In genomic region chr5:44932922-44933585, GRCh38 we compare ENCODE assay signal across 13 cellular contexts.
A peak's percentile ranks its signal among the peaks of the same experiment; 100 is the strongest.
DNase-seq lines count a peak whose midpoint lies in the region; ATAC-seq lines count a peak whose summit lies in the region.
"Had no signal": no experiment of that assay in that cellular context is flagged by ENCODE, and none has a peak within 500 bp of the region (broad histone marks: within the 10 kb centered on the region; RNA-seq: fewer than 3 reads in every experiment).

No MANE protein-coding gene starts in this region.

- peaks cover 7% of the 10 kb centered on the region in 2 donors for H3K9me3 Mint-ChIP-seq in effector memory CD8-positive, alpha-beta T cell
- no peaks in the 10 kb centered on the region for H3K9me3 Mint-ChIP-seq in T-helper 2 cell treated with Interferon-gamma antibody and Interleukin-4, amounts not matched to agents 5 μg/mL and 100 μg/mL, for 36 hours

- ATAC-seq in GM21723 (IDR thresholded peaks at IDR 0.05; ENCODE audit: unreplicated experiment): peak; percentile 99
- peak; percentile 95 for ATAC-seq in HG03103 (IDR thresholded peaks at IDR 0.05; ENCODE audit: low read depth, unreplicated experiment)
- no peak for ATAC-seq in effector memory CD8-positive, alpha-beta T cell (replicated peaks)

- no peaks in the 10 kb centered on the region for H3K4me1 Mint-ChIP-seq in effector memory CD8-positive, alpha-beta T cell (ENCODE audit: low read depth in 2 of 2)
- H3K4me1 Mint-ChIP-seq in T-helper 2 cell treated with Interferon-gamma antibody and Interleukin-4, amounts not matched to agents 5 μg/mL and 100 μg/mL, for 36 hours (ENCODE audit: low read depth): peaks cover 7% of the 10 kb centered on the region
- H3K4me1 Mint-ChIP-seq: naive B cell had no signal

- H3K4me3 Mint-ChIP-seq in effector memory CD8-positive, alpha-beta T cell: peak overlapping the region; percentile 9 to 11
- H3K4me3 Mint-ChIP-seq in T-helper 2 cell treated with Interferon-gamma antibody and Interleukin-4, amounts not matched to agents 5 μg/mL and 100 μg/mL, for 36 hours: no peak overlapping the region
- H3K4me3 Mint-ChIP-seq: naive B cell had no signal

- H3K36me3 Mint-ChIP-seq in effector memory CD8-positive, alpha-beta T cell (ENCODE audit: insufficient read depth): no peaks in the 10 kb centered on the region
- no peaks in the 10 kb centered on the region for H3K36me3 Mint-ChIP-seq in T-helper 2 cell treated with Interferon-gamma antibody and Interleukin-4, amounts not matched to agents 5 μg/mL and 100 μg/mL, for 36 hours (ENCODE audit: low read depth)

- H3K27me3 Mint-ChIP-seq in effector memory CD8-positive, alpha-beta T cell: no peaks in the 10 kb centered on the region
- no peaks in the 10 kb centered on the region for H3K27me3 Mint-ChIP-seq in T-helper 2 cell treated with Interferon-gamma antibody and Interleukin-4, amounts not matched to agents 5 μg/mL and 100 μg/mL, for 36 hours (ENCODE audit: low read depth)
- H3K27me3 Mint-ChIP-seq: naive B cell had no signal

- peak overlapping the region in 1 of 2 donors; percentile 13 for H3K27ac Mint-ChIP-seq in effector memory CD8-positive, alpha-beta T cell
- no peak overlapping the region for H3K27ac Mint-ChIP-seq in T-helper 2 cell treated with Interferon-gamma antibody and Interleukin-4, amounts not matched to agents 5 μg/mL and 100 μg/mL, for 36 hours
- H3K27ac Mint-ChIP-seq: naive B cell had no signal

- DNase-seq in DMS53 (lab: John Stamatoyannopoulos, UW): peak; percentile 5
- no peak for DNase-seq in DMS53 treated with DMSO at 0.1 percent for 48 hours (lab: John Stamatoyannopoulos, UW; ENCODE audit: unreplicated experiment)
- no peak for DNase-seq in effector memory CD8-positive, alpha-beta T cell
- no peak for DNase-seq in NCI-H1694 (lab: John Stamatoyannopoulos, UW)
- DNase-seq in cortex of kidney (lab: John Stamatoyannopoulos, UW): no peak
- no peak for DNase-seq in T-helper 2 cell treated with Interferon-gamma antibody and Interleukin-4, amounts not matched to agents 5 μg/mL and 100 μg/mL, for 36 hours (ENCODE audit: low spot score)
- DNase-seq: activated effector memory CD4-positive, alpha-beta T cell treated with anti-CD3 and anti-CD28 coated beads, Interleukin-2, amount 50 U/mL, for 16 hours; central memory CD4-positive, alpha-beta T cell; GOT3; naive B cell; WERI-Rb-1 had no signal
